Comparison of ENCODE assay signal across 8 cellular contexts in genomic region chr9:75185585-75186170, GRCh38.
DNase-seq lines count a peak whose midpoint lies in the region; ATAC-seq and TF ChIP-seq lines count a peak whose summit lies in the region.

No MANE protein-coding gene starts in this region.

- peak; percentile 5 for DNase-seq in NCI-H345 treated with DMSO at 0.1 percent for 48 hours (lab: John Stamatoyannopoulos, UW; ENCODE audit: unreplicated experiment)
- peak; percentile 49 for DNase-seq in activated CD8-positive, alpha-beta memory T cell treated with anti-CD3 and anti-CD28 coated beads, Interleukin-2, amount 50 U/mL, for 4 hours
- peak; percentile 25 for DNase-seq in germinal center (ENCODE audit: low spot score)
- DNase-seq in stimulated activated CD4-positive, alpha-beta T cell treated with anti-CD3 and anti-CD28 coated beads, Interleukin-2, amount 100 ng/mL, for 4 hours (ENCODE audit: low read depth): peak; percentile 28
- DNase-seq in midbrain (lab: John Stamatoyannopoulos, UW): no peak

- H3K27ac ChIP-seq in 22Rv1: no peak overlapping the region

- TF ChIP-seq CTCF in 22Rv1 (IDR thresholded peaks at IDR 0.05) (peak; percentile 92), GM12872 (IDR thresholded peaks at IDR 0.05; ENCODE audit: insufficient read depth, low read depth, low read length) (peak; percentile 93)

- ATAC-seq in HG02623 (IDR thresholded peaks at IDR 0.05; ENCODE audit: unreplicated experiment): peak; percentile 82
